ENCODE assay signal across 17 cellular contexts in genomic region chr1:156257711-156258110, GRCh38. TPM values are rescaled to one million over a fixed set of nuclear protein-coding genes. Genes with fewer than 3 reads are reported as not detected.
DNase-seq lines count a peak whose midpoint lies in the region; ATAC-seq and TF ChIP-seq lines count a peak whose summit lies in the region.
"Had no signal": no experiment of that assay in that cellular context is flagged by ENCODE, and none has a peak within 500 bp of the region (broad histone marks: within the 10 kb centered on the region; RNA-seq: fewer than 3 reads in every experiment).

No MANE protein-coding gene starts in this region.

- TF ChIP-seq POLR2A in NB4 (IDR thresholded peaks at IDR 0.05; ENCODE audit: extremely low read depth, insufficient read length): no peak

- no peaks in the 10 kb centered on the region for H3K4me1 ChIP-seq in neutrophil (ENCODE audit: control insufficient read depth in 1 of 2, insufficient read depth in 1 of 2, low read depth in 1 of 2, low read length in 1 of 2)
- H3K4me1 ChIP-seq: neural progenitor cell, Peyer's patch had no signal

- H3K4me3 ChIP-seq in NB4 (ENCODE audit: low read depth, low read length): no peak overlapping the region
- H3K4me3 ChIP-seq in neutrophil (ENCODE audit: low read depth in 1 of 2, low read length in 1 of 2): no peak overlapping the region
- H3K4me3 ChIP-seq: MG63, neural progenitor cell, Peyer's patch had no signal

- H3K27me3 ChIP-seq in neutrophil: no peaks in the 10 kb centered on the region
- H3K27me3 ChIP-seq: MG63, neural progenitor cell, Peyer's patch had no signal

- peaks cover 100% of the 10 kb centered on the region for H3K36me3 ChIP-seq in neutrophil
- H3K36me3 ChIP-seq: neural progenitor cell had no signal

- no peaks in the 10 kb centered on the region for H3K9me3 Mint-ChIP-seq in activated CD8-positive, alpha-beta memory T cell treated with anti-CD3 and anti-CD28 coated beads, Interleukin-2, amount 10 ng/mL, durations not matched to agents 7 days and 5 days (ENCODE audit: low read depth)
- H3K9me3 Mint-ChIP-seq: activated T-cell treated with anti-CD3 and anti-CD28 coated beads, Interleukin-2, amount 50 U/mL, for 72 hours; CD4-positive, CD25-positive, alpha-beta regulatory T cell; neural progenitor cell; type B pancreatic cell had no signal

- peaks cover 37% of the 10 kb centered on the region for H3K36me3 Mint-ChIP-seq in activated CD8-positive, alpha-beta memory T cell treated with anti-CD3 and anti-CD28 coated beads, Interleukin-2, amount 10 ng/mL, durations not matched to agents 7 days and 5 days

- ATAC-seq in activated CD8-positive, alpha-beta memory T cell treated with anti-CD3 and anti-CD28 coated beads, Interleukin-2, amount 10 ng/mL, durations not matched to agents 7 days and 5 days: no peak
- no peak for ATAC-seq in GM21447 (IDR thresholded peaks at IDR 0.05; ENCODE audit: unreplicated experiment)
- ATAC-seq: activated T-cell treated with anti-CD3 and anti-CD28 coated beads, Interleukin-2, amount 50 U/mL, for 72 hours had no signal

- peaks cover 11% of the 10 kb centered on the region for H3K4me1 Mint-ChIP-seq in activated CD8-positive, alpha-beta memory T cell treated with anti-CD3 and anti-CD28 coated beads, Interleukin-2, amount 10 ng/mL, durations not matched to agents 7 days and 5 days
- H3K4me1 Mint-ChIP-seq: neural progenitor cell had no signal

- peak overlapping the region; percentile 41 for H3K27ac ChIP-seq in cingulate gyrus (ENCODE audit: low read depth, low read length)
- peak overlapping the region; percentile 31 for H3K27ac ChIP-seq in neutrophil
- H3K27ac ChIP-seq: neural progenitor cell, Peyer's patch had no signal

- H3K4me3 Mint-ChIP-seq in activated CD8-positive, alpha-beta memory T cell treated with anti-CD3 and anti-CD28 coated beads, Interleukin-2, amount 10 ng/mL, durations not matched to agents 7 days and 5 days: no peak overlapping the region
- H3K4me3 Mint-ChIP-seq: activated T-cell treated with anti-CD3 and anti-CD28 coated beads, Interleukin-2, amount 50 U/mL, for 72 hours; CD4-positive, CD25-positive, alpha-beta regulatory T cell; neural progenitor cell; type B pancreatic cell had no signal

- DNase-seq in activated CD8-positive, alpha-beta memory T cell treated with anti-CD3 and anti-CD28 coated beads, Interleukin-2, amount 10 ng/mL, durations not matched to agents 7 days and 5 days: no peak
- DNase-seq in activated CD8-positive, alpha-beta memory T cell treated with anti-CD3 and anti-CD28 coated beads, Interleukin-2, amount 50 U/mL, for 48 hours: no peak
- peak; percentile 22 for DNase-seq in NB4 (ENCODE audit: low read depth)
- no peak for DNase-seq in NCI-H2107 treated with DMSO at 0.1 percent for 48 hours (lab: John Stamatoyannopoulos, UW; ENCODE audit: unreplicated experiment)
- no peak for DNase-seq in Ammon's horn (ENCODE audit: low spot score)
- DNase-seq: activated T-cell treated with anti-CD3 and anti-CD28 coated beads, Interleukin-2, amount 50 U/mL, for 72 hours; CD4-positive, CD25-positive, alpha-beta regulatory T cell; mesenchymal stem cell; MG63; NCI-H2227 treated with DMSO at 0.1 percent for 48 hours; NCI-H82; Peyer's patch had no signal

- peak overlapping the region; percentile 62 for H3K27ac Mint-ChIP-seq in activated CD8-positive, alpha-beta memory T cell treated with anti-CD3 and anti-CD28 coated beads, Interleukin-2, amount 10 ng/mL, durations not matched to agents 7 days and 5 days
- H3K27ac Mint-ChIP-seq: activated T-cell treated with anti-CD3 and anti-CD28 coated beads, Interleukin-2, amount 50 U/mL, for 72 hours; neural progenitor cell; type B pancreatic cell had no signal

- TF ChIP-seq CTCF in NB4 (IDR thresholded peaks at IDR 0.05; ENCODE audit: low read depth, low read length): no peak
- no peak for TF ChIP-seq CTCF in neutrophil (IDR thresholded peaks at IDR 0.05)

- no peaks in the 10 kb centered on the region for H3K9me3 ChIP-seq in neutrophil
- H3K9me3 ChIP-seq: MG63, Peyer's patch had no signal

- no peaks in the 10 kb centered on the region for H3K27me3 Mint-ChIP-seq in activated CD8-positive, alpha-beta memory T cell treated with anti-CD3 and anti-CD28 coated beads, Interleukin-2, amount 10 ng/mL, durations not matched to agents 7 days and 5 days
- H3K27me3 Mint-ChIP-seq: CD4-positive, CD25-positive, alpha-beta regulatory T cell; type B pancreatic cell had no signal

- CTCF ChIA-PET in activated CD8-positive, alpha-beta memory T cell treated with anti-CD3 and anti-CD28 coated beads, Interleukin-2, amount 10 ng/mL, durations not matched to agents 7 days and 5 days (lab: Charles Lee): interaction anchor here (1.1 to 1.7 kb wide), 2 partner anchors 32 to 62 kb away, joined by 3 to 4 read pairs; no protein-coding TSS in a partner anchor

RNA-seq across cellular contexts. Expression of gene PAQR6, which starts 9.9 kb away (rescaled TPM):
- total RNA-seq in activated CD8-positive, alpha-beta memory T cell treated with anti-CD3 and anti-CD28 coated beads, Interleukin-2, amount 10 ng/mL, durations not matched to agents 7 days and 5 days: 1 to 10 TPM; 5.0 to 6.1 TPM

RNA-seq across cellular contexts. Expression of gene BGLAP, which starts 15.7 kb away (rescaled TPM):
- total RNA-seq in activated CD8-positive, alpha-beta memory T cell treated with anti-CD3 and anti-CD28 coated beads, Interleukin-2, amount 10 ng/mL, durations not matched to agents 7 days and 5 days: 1 to 10 TPM in 1 of 2 experiments, under 1 TPM in 1; 0.93 to 1.0 TPM

RNA-seq across cellular contexts. Expression of gene SMG5, which starts 24.9 kb away (rescaled TPM):
- 100 to 1,000 TPM in 1 of 2 experiments, 10 to 100 TPM in 1; 89.4 to 103 TPM for total RNA-seq in activated CD8-positive, alpha-beta memory T cell treated with anti-CD3 and anti-CD28 coated beads, Interleukin-2, amount 10 ng/mL, durations not matched to agents 7 days and 5 days

RNA-seq across cellular contexts. Expression of gene TMEM79, which starts 26.4 kb away (rescaled TPM):
- total RNA-seq in activated CD8-positive, alpha-beta memory T cell treated with anti-CD3 and anti-CD28 coated beads, Interleukin-2, amount 10 ng/mL, durations not matched to agents 7 days and 5 days: 10 to 100 TPM; 10.1 to 11.6 TPM

RNA-seq across cellular contexts. Expression of gene GLMP, which starts 37.8 kb away (rescaled TPM):
- total RNA-seq in activated CD8-positive, alpha-beta memory T cell treated with anti-CD3 and anti-CD28 coated beads, Interleukin-2, amount 10 ng/mL, durations not matched to agents 7 days and 5 days: 10 to 100 TPM; 24.7 to 28.9 TPM
